1 cellular context compared by ENCODE assay signal in the genomic region with DNA sequence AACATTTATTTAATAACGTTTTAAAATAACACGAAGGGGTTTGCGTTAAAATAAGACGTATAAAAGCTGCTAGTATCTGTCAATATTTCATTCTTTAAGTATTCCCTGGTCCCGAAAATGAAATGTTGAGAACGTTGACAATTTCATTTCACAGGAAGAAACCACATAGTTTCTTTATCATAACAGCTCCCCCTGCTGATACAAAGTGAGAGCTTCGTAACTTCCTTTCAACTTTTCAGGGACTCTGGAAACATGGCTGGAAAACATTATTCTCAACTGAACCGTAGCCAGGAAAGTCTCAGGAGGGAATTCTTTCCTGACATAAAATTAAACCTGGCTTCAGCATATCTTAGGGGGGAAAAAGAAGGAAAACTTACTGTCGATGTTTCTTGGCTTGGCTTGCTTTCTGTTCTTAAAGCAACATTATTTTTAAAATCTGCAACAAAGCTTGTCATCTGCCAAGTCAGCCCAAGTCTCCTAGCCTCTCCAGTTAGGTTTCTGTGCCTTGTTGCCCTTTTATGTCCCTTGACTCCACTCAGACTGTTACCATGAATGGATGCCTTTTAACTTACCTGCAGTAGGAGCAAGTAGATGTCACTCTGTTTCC.
TF ChIP-seq lines count a peak whose summit lies in the region.

No MANE protein-coding gene starts in this region.

TF ChIP-seq in A549, 52 proteins besides CTCF, POLR2A, EP300 and RAD21 (continued from another document):
- TF ChIP-seq HES2 (IDR thresholded peaks at IDR 0.05) (no peak), FOSL2 (IDR thresholded peaks at IDR 0.05) (no peak), FOSL2 (CRISPR knock-in tag; IDR thresholded peaks at IDR 0.05) (no peak), SMC3 (IDR thresholded peaks at IDR 0.05) (peak; percentile 96)
TF ChIP-seq in A549: peak in this region for 1.
